Comparison of ENCODE assay signal across 9 cellular contexts in the genomic region with DNA sequence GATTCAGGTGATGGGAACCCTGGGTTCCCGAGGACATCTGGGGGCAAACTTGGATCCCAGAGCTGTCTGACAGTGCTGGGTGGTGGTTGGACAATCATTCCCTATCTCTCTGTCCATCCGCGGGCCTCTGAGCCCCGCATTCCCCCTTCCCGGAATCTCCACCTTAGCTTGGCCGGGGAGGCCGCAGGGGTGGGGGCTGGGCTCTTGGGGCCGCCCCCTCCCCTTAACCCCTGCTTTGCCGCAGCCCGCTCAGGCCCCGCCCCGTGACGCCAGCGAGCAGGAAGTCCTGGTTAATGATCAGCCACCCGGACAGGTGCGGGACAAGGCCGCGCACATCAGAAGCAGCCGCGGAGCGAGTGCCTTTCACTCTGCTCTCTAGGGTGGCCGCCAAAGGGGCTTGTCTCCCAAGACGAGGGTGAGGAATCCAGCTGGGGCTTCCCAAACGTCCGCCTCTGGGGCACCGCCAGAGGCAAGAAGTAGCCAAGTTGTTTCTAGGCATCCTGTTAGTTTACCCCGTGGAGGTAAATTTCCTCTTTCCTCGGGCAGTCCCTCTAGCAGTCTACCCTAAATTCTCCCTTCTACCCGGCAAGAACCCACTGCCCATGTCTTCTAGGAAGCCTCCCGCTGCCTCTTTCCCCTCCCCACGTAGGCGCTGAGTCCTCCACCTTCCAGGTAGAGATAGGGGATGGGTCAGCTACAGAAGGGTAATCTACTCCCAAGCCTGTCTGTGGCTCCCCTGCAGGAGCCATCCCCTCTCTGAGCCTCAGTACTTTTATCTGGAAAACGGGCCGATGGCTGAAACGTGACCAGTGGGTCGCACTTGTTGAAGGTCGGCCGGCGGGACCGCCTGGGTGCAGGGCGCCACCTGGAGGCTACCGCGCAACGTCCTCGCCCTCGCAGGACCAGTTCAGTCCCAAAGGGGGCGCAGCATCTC. TPM values are rescaled to one million over a fixed set of nuclear protein-coding genes. Genes with fewer than 3 reads are reported as not detected.
DNase-seq lines count a peak whose midpoint lies in the region; ATAC-seq, FAIRE-seq and TF ChIP-seq lines count a peak whose summit lies in the region.
"Had no signal": no experiment of that assay in that cellular context is flagged by ENCODE, and none has a peak within 500 bp of the region (broad histone marks: within the 10 kb centered on the region; RNA-seq: fewer than 3 reads in every experiment).

No MANE protein-coding gene starts in this region.

- H3K9ac ChIP-seq in endothelial cell of umbilical vein (replicated peaks; ENCODE audit: extremely low read depth, insufficient read depth, low read length) = no peak overlapping the region

- no peak for TF ChIP-seq POLR2A in endothelial cell of umbilical vein (IDR thresholded peaks at IDR 0.05; ENCODE audit: low read depth, low read length)

- peak; percentile 93 for DNase-seq in DMS 273 (lab: John Stamatoyannopoulos, UW; ENCODE audit: unreplicated experiment)
- DNase-seq in HFFc6 = peak; percentile 71
- peak; percentile 55 for DNase-seq in NOMO-1 treated with dmso at 0.1 percent for 144 hours (lab: John Stamatoyannopoulos, UW; ENCODE audit: unreplicated experiment)
- DNase-seq in activated CD8-positive, alpha-beta memory T cell treated with anti-CD3 and anti-CD28 coated beads, Interleukin-2, amount 10 ng/mL, durations not matched to agents 7 days and 5 days = peak; percentile 90
- peak; percentile 95 for DNase-seq in endothelial cell of umbilical vein (ENCODE audit: low read depth, low spot score)
- peak in 1 of 2 experiments; percentile 85 for DNase-seq in mesothelial cell of epicardium (ENCODE audit: low spot score in 2 of 2, unreplicated experiment in 2 of 2)
- DNase-seq in stimulated activated CD8-positive, alpha-beta memory T cell treated with anti-CD3 and anti-CD28 coated beads, Interleukin-15, amount 100 ng/mL, for 24 hours (ENCODE audit: low read depth) = peak; percentile 64
- no peak for DNase-seq in A172 (ENCODE audit: low spot score)

- H3K9me3 Mint-ChIP-seq in HFFc6 = no peaks in the 10 kb centered on the region
- H3K9me3 Mint-ChIP-seq in activated CD8-positive, alpha-beta memory T cell treated with anti-CD3 and anti-CD28 coated beads, Interleukin-2, amount 10 ng/mL, durations not matched to agents 7 days and 5 days (ENCODE audit: low read depth) = no peaks in the 10 kb centered on the region
- no peaks in the 10 kb centered on the region for H3K9me3 Mint-ChIP-seq in mesothelial cell of epicardium

- TF ChIP-seq CTCF in HFFc6 (IDR thresholded peaks at IDR 0.05) (peak; percentile 95), endothelial cell of umbilical vein (IDR thresholded peaks at IDR 0.05; ENCODE audit: extremely low read depth in 1 of 2, insufficient read depth in 1 of 2, low read depth in 1 of 2, low read length in 2 of 2) (peak; percentile 99 to 100), mesothelial cell of epicardium (IDR thresholded peaks at IDR 0.05; ENCODE audit: unreplicated experiment) (peak; percentile 78)

- H3K36me3 ChIP-seq in endothelial cell of umbilical vein (ENCODE audit: control insufficient read depth in 2 of 2, extremely low read depth in 1 of 2, insufficient read depth in 2 of 2, low read length in 2 of 2) = no peaks in the 10 kb centered on the region

- H3K27me3 ChIP-seq in endothelial cell of umbilical vein (ENCODE audit: control insufficient read depth in 2 of 2, insufficient read depth in 2 of 2, low read length in 2 of 2) = no peaks in the 10 kb centered on the region

- peaks cover 14% of the 10 kb centered on the region for H3K4me1 Mint-ChIP-seq in HFFc6 (ENCODE audit: low read depth)
- peaks cover 30% of the 10 kb centered on the region for H3K4me1 Mint-ChIP-seq in activated CD8-positive, alpha-beta memory T cell treated with anti-CD3 and anti-CD28 coated beads, Interleukin-2, amount 10 ng/mL, durations not matched to agents 7 days and 5 days
- peaks cover 25% of the 10 kb centered on the region for H3K4me1 Mint-ChIP-seq in mesothelial cell of epicardium

- H3K9me1 ChIP-seq in endothelial cell of umbilical vein (replicated peaks; ENCODE audit: control insufficient read depth, extremely low read depth, insufficient read depth, low read length) = no peaks in the 10 kb centered on the region

- no peaks in the 10 kb centered on the region for H4K20me1 ChIP-seq in endothelial cell of umbilical vein (replicated peaks; ENCODE audit: control insufficient read depth, extremely low read depth, insufficient read depth, low read length)

- FAIRE-seq in endothelial cell of umbilical vein (lab: Jason Lieb, UNC) = peak; percentile 80

- no peaks in the 10 kb centered on the region for H3K9me3 ChIP-seq in endothelial cell of umbilical vein (replicated peaks; ENCODE audit: control insufficient read depth, insufficient read depth, low read length)

- H3K27ac Mint-ChIP-seq in HFFc6 = 0 out of 2 replicates have a peak overlapping the region, but pooled peaks have one; percentile 2
- peak overlapping the region; percentile 56 for H3K27ac Mint-ChIP-seq in activated CD8-positive, alpha-beta memory T cell treated with anti-CD3 and anti-CD28 coated beads, Interleukin-2, amount 10 ng/mL, durations not matched to agents 7 days and 5 days
- H3K27ac Mint-ChIP-seq in mesothelial cell of epicardium = peak overlapping the region; percentile 49

- H3K4me1 ChIP-seq in endothelial cell of umbilical vein (ENCODE audit: control insufficient read depth, extremely low read depth, insufficient read depth, low read length) = peaks cover 10% of the 10 kb centered on the region

- intact Hi-C loops in endothelial cell of umbilical vein (cut with micrococcal nuclease) = loop anchor here (1.0 kb wide), 3 partner anchors 20 to 132 kb away; partner anchors contain the start of gene SYMPK

- dilution Hi-C loops in endothelial cell of umbilical vein (cut with MboI; ENCODE audit: extremely low pct_ligation_motif_present, low sequenced_read_pairs) = no loop called here

- peaks cover 3% of the 10 kb centered on the region for H3K79me2 ChIP-seq in endothelial cell of umbilical vein (ENCODE audit: control insufficient read depth, insufficient read depth, low read length)

- CTCF ChIA-PET in activated CD8-positive, alpha-beta memory T cell treated with anti-CD3 and anti-CD28 coated beads, Interleukin-2, amount 10 ng/mL, durations not matched to agents 7 days and 5 days (lab: Charles Lee) = interaction anchor here (0.6 to 9.6 kb wide), 20 partner anchors 9 to 134 kb away, joined by 3 to 117 read pairs (median 4); partner anchors contain the start of genes CCDC61, FOXA3, MYPOP and SIX5
- CTCF ChIA-PET in endothelial cell of umbilical vein (lab: Charles Lee) = interaction anchor here (1.0 to 2.2 kb wide), 5 partner anchors 13 to 382 kb away, joined by 3 to 24 read pairs (median 4); partner anchors contain the start of genes FOXA3 and SYMPK

- peak; percentile 21 for ATAC-seq in activated CD8-positive, alpha-beta memory T cell treated with anti-CD3 and anti-CD28 coated beads, Interleukin-2, amount 10 ng/mL, durations not matched to agents 7 days and 5 days

- H3K27me3 Mint-ChIP-seq in HFFc6 (ENCODE audit: insufficient read depth) (peaks cover 3% of the 10 kb centered on the region; the same call in 1 of the 2 replicates), mesothelial cell of epicardium (ENCODE audit: low read depth) (no peaks in the 10 kb centered on the region)
- H3K27me3 Mint-ChIP-seq in activated CD8-positive, alpha-beta memory T cell treated with anti-CD3 and anti-CD28 coated beads, Interleukin-2, amount 10 ng/mL, durations not matched to agents 7 days and 5 days = peaks cover 5% of the 10 kb centered on the region

- H2AFZ ChIP-seq in endothelial cell of umbilical vein (ENCODE audit: low read depth, low read length) = no peak overlapping the region

- H3K27ac ChIP-seq in endothelial cell of umbilical vein (ENCODE audit: insufficient read depth, low read depth, low read length) = no peak overlapping the region

- no TSS peak for BruUV-seq in endothelial cell of umbilical vein (replicated peaks; lab: Mats Ljungman, UMichigan)

- POLR2A ChIA-PET in endothelial cell of umbilical vein (lab: Charles Lee) = interaction anchor here (1.0 kb wide), 1 partner anchor 18 kb away, joined by 3 read pairs; no protein-coding TSS in a partner anchor

- H3K4me3 Mint-ChIP-seq in HFFc6 (peak overlapping the region; percentile 42), mesothelial cell of epicardium (peak overlapping the region; percentile 71)
- peak overlapping the region; percentile 66 for H3K4me3 Mint-ChIP-seq in activated CD8-positive, alpha-beta memory T cell treated with anti-CD3 and anti-CD28 coated beads, Interleukin-2, amount 10 ng/mL, durations not matched to agents 7 days and 5 days

- no peak overlapping the region for H3K4me3 ChIP-seq in endothelial cell of umbilical vein (replicated peaks in 1 of 3; ENCODE audit: insufficient read depth in 1 of 3, low read depth in 1 of 3, low read length in 3 of 3)

- H3K36me3 Mint-ChIP-seq in HFFc6 (ENCODE audit: low read depth) = 0 out of 2 replicates have a peak, but pooled peaks cover 5% of the 10 kb centered on the region
- no peaks in the 10 kb centered on the region for H3K36me3 Mint-ChIP-seq in activated CD8-positive, alpha-beta memory T cell treated with anti-CD3 and anti-CD28 coated beads, Interleukin-2, amount 10 ng/mL, durations not matched to agents 7 days and 5 days
- H3K36me3 Mint-ChIP-seq in mesothelial cell of epicardium = peaks cover 3% of the 10 kb centered on the region

- H3K4me2 ChIP-seq in endothelial cell of umbilical vein (ENCODE audit: insufficient read depth, low read length) = no peak overlapping the region

RNA-seq across cellular contexts. Expression of gene IRF2BP1, which starts 3.0 kb away (rescaled TPM):
- total RNA-seq in HFFc6 (2021; fragmentation: NEBNext Ultra II Directional; extraction: Animal tissue kit (Norgen Biotek cat#: 25700)) = 10 to 100 TPM; 19.3 to 25.0 (median 21.8) TPM
- total RNA-seq in activated CD8-positive, alpha-beta memory T cell treated with anti-CD3 and anti-CD28 coated beads, Interleukin-2, amount 10 ng/mL, durations not matched to agents 7 days and 5 days = 10 to 100 TPM; 18.9 to 19.0 TPM
- total RNA-seq in endothelial cell of umbilical vein (17.1 and 17.5 TPM in 2 replicates), mesothelial cell of epicardium (33.8 to 34.6 TPM (median 34.1 TPM) in 3 replicates)
- 12.3 and 16.6 TPM in 2 replicates for polyA plus RNA-seq in endothelial cell of umbilical vein
- 7.2 and 10.9 TPM in 2 replicates for polyA plus RNA-seq in endothelial cell of umbilical vein (2011; cell fraction: cytosol; rRNA removed)
- polyA plus RNA-seq in endothelial cell of umbilical vein (2011; cell fraction: nucleus; rRNA removed) = 4.3 and 4.4 TPM in 2 replicates
- polyA plus RNA-seq in endothelial cell of umbilical vein (2012) = 6.3 and 11.4 TPM in 2 replicates
- polyA minus RNA-seq in endothelial cell of umbilical vein = 6.5 and 8.5 TPM in 2 replicates
- polyA minus RNA-seq in endothelial cell of umbilical vein (2011; cell fraction: cytosol; rRNA and poly(A)+ RNA removed) = 18.9 TPM
- polyA minus RNA-seq in endothelial cell of umbilical vein (2011; cell fraction: nucleus; rRNA and poly(A)+ RNA removed) = 3.5 and 6.5 TPM in 2 replicates
- 16.2 and 24.6 TPM in 2 replicates for total RNA-seq in A172 (2014; rRNA removed; shearing (Covaris generic))

RNA-seq across cellular contexts. Expression of gene FOXA3, which starts 18.8 kb away (rescaled TPM):
- total RNA-seq in HFFc6 (2021; fragmentation: NEBNext Ultra II Directional; extraction: Animal tissue kit (Norgen Biotek cat#: 25700)) = not detected
- total RNA-seq in activated CD8-positive, alpha-beta memory T cell treated with anti-CD3 and anti-CD28 coated beads, Interleukin-2, amount 10 ng/mL, durations not matched to agents 7 days and 5 days = under 1 TPM in 1 of 2 experiments, not detected in 1; 0.14 TPM
- total RNA-seq in endothelial cell of umbilical vein = not detected in 2 replicates
- polyA plus RNA-seq in endothelial cell of umbilical vein = 0.06 TPM in 2 replicates
- polyA plus RNA-seq in endothelial cell of umbilical vein (2011; cell fraction: cytosol; rRNA removed) = 0.04 and 0.06 TPM in 2 replicates
- 0.12 TPM in 1 of 2 replicates, not detected in the other for polyA plus RNA-seq in endothelial cell of umbilical vein (2011; cell fraction: nucleus; rRNA removed)
- polyA plus RNA-seq in endothelial cell of umbilical vein (2012) = not detected in 2 replicates
- 0.25 TPM in 1 of 2 replicates, not detected in the other for polyA minus RNA-seq in endothelial cell of umbilical vein
- not detected for polyA minus RNA-seq in endothelial cell of umbilical vein (2011; cell fraction: cytosol; rRNA and poly(A)+ RNA removed)
- polyA minus RNA-seq in endothelial cell of umbilical vein (2011; cell fraction: nucleus; rRNA and poly(A)+ RNA removed) = not detected in 2 replicates
- total RNA-seq in mesothelial cell of epicardium = not detected in 3 replicates
- not detected in 2 replicates for total RNA-seq in A172 (2014; rRNA removed; shearing (Covaris generic))
- total RNA-seq: temporal lobe had no signal

RNA-seq across cellular contexts. Expression of gene MYPOP, which starts 19.5 kb away (rescaled TPM):
- total RNA-seq in HFFc6 (2021; fragmentation: NEBNext Ultra II Directional; extraction: Animal tissue kit (Norgen Biotek cat#: 25700)) = 10 to 100 TPM; 10.2 to 11.2 (median 10.5) TPM
- total RNA-seq in activated CD8-positive, alpha-beta memory T cell treated with anti-CD3 and anti-CD28 coated beads, Interleukin-2, amount 10 ng/mL, durations not matched to agents 7 days and 5 days = 10 to 100 TPM; 13.0 to 13.8 TPM
- total RNA-seq in endothelial cell of umbilical vein = 9.0 and 9.6 TPM in 2 replicates
- 3.9 TPM in 2 replicates for polyA plus RNA-seq in endothelial cell of umbilical vein
- 2.0 and 2.8 TPM in 2 replicates for polyA plus RNA-seq in endothelial cell of umbilical vein (2011; cell fraction: cytosol; rRNA removed)
- 2.8 and 3.5 TPM in 2 replicates for polyA plus RNA-seq in endothelial cell of umbilical vein (2011; cell fraction: nucleus; rRNA removed)
- polyA plus RNA-seq in endothelial cell of umbilical vein (2012) = 6.0 and 7.5 TPM in 2 replicates
- polyA minus RNA-seq in endothelial cell of umbilical vein = 1.1 and 1.2 TPM in 2 replicates
- 2.0 TPM for polyA minus RNA-seq in endothelial cell of umbilical vein (2011; cell fraction: cytosol; rRNA and poly(A)+ RNA removed)
- 0.72 and 1.3 TPM in 2 replicates for polyA minus RNA-seq in endothelial cell of umbilical vein (2011; cell fraction: nucleus; rRNA and poly(A)+ RNA removed)
- 10.4 to 11.5 TPM (median 10.9 TPM) in 3 replicates for total RNA-seq in mesothelial cell of epicardium
- total RNA-seq in A172 (2014; rRNA removed; shearing (Covaris generic)) = 0.48 and 1.1 TPM in 2 replicates

RNA-seq across cellular contexts. Expression of gene SYMPK, which starts 20.0 kb away (rescaled TPM):
- total RNA-seq in HFFc6 (2021; fragmentation: NEBNext Ultra II Directional; extraction: Animal tissue kit (Norgen Biotek cat#: 25700)) = 10 to 100 TPM; 59.6 to 74.8 (median 66.0) TPM
- 100 to 1,000 TPM; 119 to 125 TPM for total RNA-seq in activated CD8-positive, alpha-beta memory T cell treated with anti-CD3 and anti-CD28 coated beads, Interleukin-2, amount 10 ng/mL, durations not matched to agents 7 days and 5 days
- total RNA-seq in endothelial cell of umbilical vein (94.5 and 95.7 TPM in 2 replicates), mesothelial cell of epicardium (89.3 to 93.4 TPM (median 92.6 TPM) in 3 replicates)
- 89.8 and 104 TPM in 2 replicates for polyA plus RNA-seq in endothelial cell of umbilical vein
- polyA plus RNA-seq in endothelial cell of umbilical vein (2011; cell fraction: cytosol; rRNA removed) = 72.6 and 78.3 TPM in 2 replicates
- 199 and 231 TPM in 2 replicates for polyA plus RNA-seq in endothelial cell of umbilical vein (2011; cell fraction: nucleus; rRNA removed)
- polyA plus RNA-seq in endothelial cell of umbilical vein (2012) = 56.8 and 66.9 TPM in 2 replicates
- 110 and 130 TPM in 2 replicates for polyA minus RNA-seq in endothelial cell of umbilical vein
- polyA minus RNA-seq in endothelial cell of umbilical vein (2011; cell fraction: cytosol; rRNA and poly(A)+ RNA removed) = 47.6 TPM
- 58.9 and 68.7 TPM in 2 replicates for polyA minus RNA-seq in endothelial cell of umbilical vein (2011; cell fraction: nucleus; rRNA and poly(A)+ RNA removed)
- total RNA-seq in A172 (2014; rRNA removed; shearing (Covaris generic)) = 18.6 and 25.5 TPM in 2 replicates

RNA-seq across cellular contexts. Expression of gene NANOS2, which starts 31.7 kb away (rescaled TPM):
- not detected for total RNA-seq in HFFc6 (2021; fragmentation: NEBNext Ultra II Directional; extraction: Animal tissue kit (Norgen Biotek cat#: 25700))
- under 1 TPM in 1 of 2 experiments, not detected in 1; 0.18 TPM for total RNA-seq in activated CD8-positive, alpha-beta memory T cell treated with anti-CD3 and anti-CD28 coated beads, Interleukin-2, amount 10 ng/mL, durations not matched to agents 7 days and 5 days
- total RNA-seq in endothelial cell of umbilical vein = not detected in 2 replicates
- not detected in 2 replicates for polyA plus RNA-seq in endothelial cell of umbilical vein
- not detected in 2 replicates for polyA plus RNA-seq in endothelial cell of umbilical vein (2011; cell fraction: cytosol; rRNA removed)
- polyA plus RNA-seq in endothelial cell of umbilical vein (2011; cell fraction: nucleus; rRNA removed) = not detected in 2 replicates
- polyA plus RNA-seq in endothelial cell of umbilical vein (2012) = not detected in 2 replicates
- polyA minus RNA-seq in endothelial cell of umbilical vein = not detected in 2 replicates
- not detected for polyA minus RNA-seq in endothelial cell of umbilical vein (2011; cell fraction: cytosol; rRNA and poly(A)+ RNA removed)
- not detected in 2 replicates for polyA minus RNA-seq in endothelial cell of umbilical vein (2011; cell fraction: nucleus; rRNA and poly(A)+ RNA removed)
- not detected in 3 replicates for total RNA-seq in mesothelial cell of epicardium
- not detected in 2 replicates for total RNA-seq in A172 (2014; rRNA removed; shearing (Covaris generic))
- total RNA-seq: temporal lobe had no signal

Comparison
In these comparisons a context has a peak if more than half of its experiments do, and no peak if none do; other contexts are left out.
1. H3K27ac Mint-ChIP-seq: peak in every context shown above with its lines; median percentile 56 in activated CD8-positive, alpha-beta memory T cell treated with anti-CD3 and anti-CD28 coated beads, Interleukin-2, amount 10 ng/mL, durations not matched to agents 7 days and 5 days; 49 in mesothelial cell of epicardium; 2 in HFFc6.